ENCODE assay signal across 9 cellular contexts in genomic region chr14:40367717-40368116, GRCh38.
"Had no signal": no experiment of that assay in that cellular context is flagged by ENCODE, and none has a peak within 500 bp of the region (broad histone marks: within the 10 kb centered on the region; RNA-seq: fewer than 3 reads in every experiment).

No MANE protein-coding gene starts in this region.

- DNase-seq: H9, HCEC 1CT, IMR-90, KG1 had no signal

- H2AFZ ChIP-seq: GM23338 had no signal

- ATAC-seq: GM23338, K562 had no signal

- FAIRE-seq: H1, H54, HTR-8/SVneo, K562 had no signal

- H3K4me3 ChIP-seq: GM23338, K562 had no signal

- H3K4me2 ChIP-seq: GM23338 had no signal
